1 cellular context compared by ENCODE assay signal in the genomic region with DNA sequence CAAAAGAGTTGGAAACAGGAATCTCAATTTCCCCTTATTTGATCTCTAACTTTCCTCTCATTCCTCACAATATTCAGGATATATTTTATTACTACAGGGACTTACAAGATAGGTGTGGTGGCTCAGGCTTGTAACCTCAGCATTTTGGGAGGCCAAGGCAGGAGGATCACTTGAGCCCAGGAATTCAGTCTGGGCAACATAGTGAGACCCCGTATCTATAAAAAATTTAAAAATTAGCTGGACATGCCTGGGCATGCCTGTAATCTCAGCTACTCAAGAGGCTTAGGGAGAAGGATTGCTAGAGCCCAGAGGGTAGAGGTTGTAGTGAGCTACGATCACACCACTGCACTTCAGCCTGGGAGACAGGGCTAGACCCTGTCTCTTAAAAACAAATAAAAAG.
TF ChIP-seq lines count a peak whose summit lies in the region.

No MANE protein-coding gene starts in this region.

TF ChIP-seq in A549, 52 proteins besides CTCF, POLR2A, EP300 and RAD21 (continued from another document):
- TF ChIP-seq CBX2 (IDR thresholded peaks at IDR 0.05; ENCODE audit: borderline replicate concordance, low read depth) (no peak), TP53 (CRISPR knock-in tag; IDR thresholded peaks at IDR 0.05) (no peak), MAFK (IDR thresholded peaks at IDR 0.05; ENCODE audit: partially characterized antibody) (no peak), EHMT2 (IDR thresholded peaks at IDR 0.05; ENCODE audit: low read depth) (no peak)
- TF ChIP-seq, protein P1, sequence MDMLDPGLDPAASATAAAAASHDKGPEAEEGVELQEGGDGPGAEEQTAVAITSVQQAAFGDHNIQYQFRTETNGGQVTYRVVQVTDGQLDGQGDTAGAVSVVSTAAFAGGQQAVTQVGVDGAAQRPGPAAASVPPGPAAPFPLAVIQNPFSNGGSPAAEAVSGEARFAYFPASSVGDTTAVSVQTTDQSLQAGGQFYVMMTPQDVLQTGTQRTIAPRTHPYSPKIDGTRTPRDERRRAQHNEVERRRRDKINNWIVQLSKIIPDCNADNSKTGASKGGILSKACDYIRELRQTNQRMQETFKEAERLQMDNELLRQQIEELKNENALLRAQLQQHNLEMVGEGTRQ (IDR thresholded peaks at IDR 0.05) = no peak
- TF ChIP-seq, protein P2, sequence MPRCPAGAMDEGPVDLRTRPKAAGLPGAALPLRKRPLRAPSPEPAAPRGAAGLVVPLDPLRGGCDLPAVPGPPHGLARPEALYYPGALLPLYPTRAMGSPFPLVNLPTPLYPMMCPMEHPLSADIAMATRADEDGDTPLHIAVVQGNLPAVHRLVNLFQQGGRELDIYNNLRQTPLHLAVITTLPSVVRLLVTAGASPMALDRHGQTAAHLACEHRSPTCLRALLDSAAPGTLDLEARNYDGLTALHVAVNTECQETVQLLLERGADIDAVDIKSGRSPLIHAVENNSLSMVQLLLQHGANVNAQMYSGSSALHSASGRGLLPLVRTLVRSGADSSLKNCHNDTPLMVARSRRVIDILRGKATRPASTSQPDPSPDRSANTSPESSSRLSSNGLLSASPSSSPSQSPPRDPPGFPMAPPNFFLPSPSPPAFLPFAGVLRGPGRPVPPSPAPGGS (IDR thresholded peaks at IDR 0.05) = no peak
